5 cellular contexts compared by ENCODE assay signal in the genomic region with DNA sequence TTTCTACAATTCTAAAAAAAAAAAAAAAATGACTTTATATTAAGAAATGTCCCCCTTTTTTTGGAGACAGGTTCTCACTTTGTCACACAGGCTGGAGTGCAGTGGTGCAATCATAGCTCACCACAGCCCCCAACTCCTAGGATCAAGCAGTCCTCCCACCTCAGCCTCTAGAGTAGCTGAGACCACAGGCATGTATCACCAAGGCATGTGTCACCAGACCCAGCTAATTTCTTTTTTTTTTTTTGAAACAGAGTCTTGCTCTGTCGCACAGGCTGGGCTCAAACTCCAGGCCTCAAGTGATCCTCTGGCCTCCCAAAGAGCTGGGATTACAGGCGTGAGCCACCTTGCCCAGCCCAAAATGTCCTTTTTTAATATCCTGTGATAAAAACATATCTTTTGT. TPM values are rescaled to one million over a fixed set of nuclear protein-coding genes. Genes with fewer than 3 reads are reported as not detected.
"Had no signal": no experiment of that assay in that cellular context is flagged by ENCODE, and none has a peak within 500 bp of the region (broad histone marks: within the 10 kb centered on the region; RNA-seq: fewer than 3 reads in every experiment).

No MANE protein-coding gene starts in this region.

RNA-seq across cellular contexts. Expression of gene OCM, which starts 43.6 kb away (rescaled TPM):
- total RNA-seq: HepG2, HT-29, HT1080, IMR-90, K562 had no signal

RNA-seq across cellular contexts. Expression of gene RSPH10B, which starts 46.3 kb away (rescaled TPM):
- total RNA-seq: HepG2, HT1080, K562 had no signal
